1 cellular context compared by ENCODE assay signal in genomic region chr18:74378179-74378682, GRCh38.
TF ChIP-seq lines count a peak whose summit lies in the region.

No MANE protein-coding gene starts in this region.

TF ChIP-seq in HepG2, 621 proteins besides CTCF, POLR2A, EP300 and RAD21 (continued from another document):
- TF ChIP-seq, protein P1, sequence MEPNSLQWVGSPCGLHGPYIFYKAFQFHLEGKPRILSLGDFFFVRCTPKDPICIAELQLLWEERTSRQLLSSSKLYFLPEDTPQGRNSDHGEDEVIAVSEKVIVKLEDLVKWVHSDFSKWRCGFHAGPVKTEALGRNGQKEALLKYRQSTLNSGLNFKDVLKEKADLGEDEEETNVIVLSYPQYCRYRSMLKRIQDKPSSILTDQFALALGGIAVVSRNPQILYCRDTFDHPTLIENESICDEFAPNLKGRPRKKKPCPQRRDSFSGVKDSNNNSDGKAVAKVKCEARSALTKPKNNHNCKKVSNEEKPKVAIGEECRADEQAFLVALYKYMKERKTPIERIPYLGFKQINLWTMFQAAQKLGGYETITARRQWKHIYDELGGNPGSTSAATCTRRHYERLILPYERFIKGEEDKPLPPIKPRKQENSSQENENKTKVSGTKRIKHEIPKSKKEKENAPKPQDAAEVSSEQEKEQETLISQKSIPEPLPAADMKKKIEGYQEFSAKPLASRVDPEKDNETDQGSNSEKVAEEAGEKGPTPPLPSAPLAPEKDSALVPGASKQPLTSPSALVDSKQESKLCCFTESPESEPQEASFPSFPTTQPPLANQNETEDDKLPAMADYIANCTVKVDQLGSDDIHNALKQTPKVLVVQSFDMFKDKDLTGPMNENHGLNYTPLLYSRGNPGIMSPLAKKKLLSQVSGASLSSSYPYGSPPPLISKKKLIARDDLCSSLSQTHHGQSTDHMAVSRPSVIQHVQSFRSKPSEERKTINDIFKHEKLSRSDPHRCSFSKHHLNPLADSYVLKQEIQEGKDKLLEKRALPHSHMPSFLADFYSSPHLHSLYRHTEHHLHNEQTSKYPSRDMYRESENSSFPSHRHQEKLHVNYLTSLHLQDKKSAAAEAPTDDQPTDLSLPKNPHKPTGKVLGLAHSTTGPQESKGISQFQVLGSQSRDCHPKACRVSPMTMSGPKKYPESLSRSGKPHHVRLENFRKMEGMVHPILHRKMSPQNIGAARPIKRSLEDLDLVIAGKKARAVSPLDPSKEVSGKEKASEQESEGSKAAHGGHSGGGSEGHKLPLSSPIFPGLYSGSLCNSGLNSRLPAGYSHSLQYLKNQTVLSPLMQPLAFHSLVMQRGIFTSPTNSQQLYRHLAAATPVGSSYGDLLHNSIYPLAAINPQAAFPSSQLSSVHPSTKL (CRISPR knock-in tag; IDR thresholded peaks at IDR 0.05): no peak
- TF ChIP-seq NKX3-1 (CRISPR knock-in tag; IDR thresholded peaks at IDR 0.05): no peak
